8 cellular contexts compared by ENCODE assay signal in the genomic region with DNA sequence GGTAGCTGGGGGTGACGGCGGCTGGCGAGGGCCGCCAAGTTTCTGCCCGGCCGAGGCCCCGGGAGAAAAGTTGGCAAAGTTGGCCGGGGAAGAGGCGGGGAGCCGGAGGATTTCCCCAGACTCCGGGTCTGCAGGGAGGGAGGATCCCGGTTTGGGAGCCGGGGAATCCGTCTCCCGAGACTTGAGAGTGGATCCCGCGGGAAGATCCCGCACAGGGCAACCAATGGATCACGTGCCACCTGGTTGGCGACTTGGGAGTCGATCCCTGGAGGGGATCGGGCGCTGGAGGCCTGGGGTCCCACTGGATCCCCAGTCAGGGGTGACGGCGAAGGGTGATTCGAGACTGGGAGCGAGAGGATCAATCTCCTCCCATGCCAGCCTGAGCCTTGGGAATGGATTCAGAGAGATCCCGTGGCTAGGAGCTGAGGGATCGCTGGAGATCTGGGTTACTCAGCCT. TPM values are rescaled to one million over a fixed set of nuclear protein-coding genes. Genes with fewer than 3 reads are reported as not detected.
DNase-seq lines count a peak whose midpoint lies in the region; ATAC-seq and TF ChIP-seq lines count a peak whose summit lies in the region.

No MANE protein-coding gene starts in this region.

- peak overlapping the region; percentile 69 for H3K4me2 ChIP-seq in KMS-11

- peak overlapping the region; percentile 99 for H3K27ac Mint-ChIP-seq in progenitor cell of endocrine pancreas

- peaks cover 2% of the 10 kb centered on the region for H3K36me3 Mint-ChIP-seq in progenitor cell of endocrine pancreas (ENCODE audit: insufficient read depth)

- no peaks in the 10 kb centered on the region for H3K9me3 Mint-ChIP-seq in progenitor cell of endocrine pancreas (ENCODE audit: low read depth)

- WGBS in adrenal gland, 4 donors: 0 to 1% (median 1%) methylated on average over 10 to 29 of the region's 29 CpGs

- H3K27ac ChIP-seq in KMS-11: no peak overlapping the region
- H3K27ac ChIP-seq in adrenal gland: peak overlapping the region; percentile 85 to 96 (median 87)

- peak overlapping the region; percentile 93 for H2AFZ ChIP-seq in KMS-11 (ENCODE audit: low read depth)

- H3K9ac ChIP-seq in KMS-11: peak overlapping the region; percentile 55

- peak overlapping the region; percentile 94 for H3K4me3 Mint-ChIP-seq in progenitor cell of endocrine pancreas (ENCODE audit: low read depth)

- ATAC-seq in left ventricle myocardium superior (peak; percentile 32), HG03095 (IDR thresholded peaks at IDR 0.05; ENCODE audit: unreplicated experiment) (no peak), HG02981 (IDR thresholded peaks at IDR 0.05; ENCODE audit: unreplicated experiment) (no peak)

- no peaks in the 10 kb centered on the region for H3K9me3 ChIP-seq in adrenal gland (replicated peaks in 1 of 3)

- no peaks in the 10 kb centered on the region for H3K79me2 ChIP-seq in KMS-11 (ENCODE audit: insufficient read depth, low read depth)

- H3K4me1 ChIP-seq in KMS-11 (ENCODE audit: low read depth, poor library complexity, severe bottlenecking): peaks cover 4% of the 10 kb centered on the region
- peaks cover 23 to 24% of the 10 kb centered on the region in 2 donors for H3K4me1 ChIP-seq in adrenal gland (replicated peaks in 1 of 2)

- intact Hi-C loops in adrenal gland (cut with DNase I): loop anchor here (2.0 to 5.0 kb wide), 3 partner anchors 74 to 96 kb away; no protein-coding TSS in a partner anchor
- intact Hi-C loops in left ventricle myocardium superior (cut with micrococcal nuclease): no loop called here

- H3K36me3 ChIP-seq in KMS-11 (ENCODE audit: insufficient read depth) (no peaks in the 10 kb centered on the region), adrenal gland (replicated peaks in 1 of 2) (no peaks in the 10 kb centered on the region)

- no peaks in the 10 kb centered on the region for H4K20me1 ChIP-seq in KMS-11 (ENCODE audit: insufficient read depth)

- TF ChIP-seq CTCF in KMS-11 (conservative IDR thresholded peaks at IDR 0.05; ENCODE audit: low read depth, low read length) (no peak), adrenal gland (IDR thresholded peaks at IDR 0.05) (no peak), progenitor cell of endocrine pancreas (IDR thresholded peaks at IDR 0.05; ENCODE audit: unreplicated experiment) (no peak)

- no peaks in the 10 kb centered on the region for H3K27me3 Mint-ChIP-seq in progenitor cell of endocrine pancreas

- DNase-seq in ELR (ENCODE audit: low read depth) (peak; percentile 36), adrenal gland (peak; percentile 62 to 88 (median 84)), left ventricle myocardium superior (no peak), progenitor cell of endocrine pancreas (ENCODE audit: low spot score, unreplicated experiment) (peak; percentile 36), OCI-M2 (lab: John Stamatoyannopoulos, UW; ENCODE audit: unreplicated experiment) (no peak)

- TF ChIP-seq POLR2A in adrenal gland (IDR thresholded peaks at IDR 0.05): peak in 1 of 2 donors; percentile 65

- H3K4me3 ChIP-seq in KMS-11 (IDR thresholded peaks at IDR 0.05; ENCODE audit: insufficient read depth, low read depth, low read length) (no peak overlapping the region), adrenal gland (peak overlapping the region; percentile 47 to 92 (median 68))

- H3K27me3 ChIP-seq in KMS-11 (ENCODE audit: insufficient read depth, low read depth): no peaks in the 10 kb centered on the region
- H3K27me3 ChIP-seq in adrenal gland: no peaks in the 10 kb centered on the region

- H3K4me1 Mint-ChIP-seq in progenitor cell of endocrine pancreas (ENCODE audit: low read depth): peaks cover 31% of the 10 kb centered on the region

RNA-seq across cellular contexts. Expression of a gene that starts 0.3 kb away (rescaled TPM):
- total RNA-seq in adrenal gland: 10 to 100 TPM; 33.9 to 71.0 (median 52.6) TPM
- 10 to 100 TPM in 2 of 3 donors, 1 to 10 TPM in 1; 5.3 to 40.5 (median 17.5) TPM for polyA plus RNA-seq in adrenal gland
- total RNA-seq in left ventricle myocardium superior: 11.6 TPM
- total RNA-seq in progenitor cell of endocrine pancreas: 57.1 and 62.1 TPM in 2 replicates

RNA-seq across cellular contexts. Expression of a gene that starts 6.4 kb away (rescaled TPM):
- not detected for total RNA-seq in adrenal gland
- polyA plus RNA-seq in adrenal gland: not detected
- total RNA-seq in left ventricle myocardium superior: not detected
- not detected in 2 replicates for total RNA-seq in progenitor cell of endocrine pancreas

Comparison
In these comparisons a context has a peak if more than half of its experiments do, and no peak if none do; other contexts are left out.
1. DNase-seq: peak in ELR (single experiment), adrenal gland (7 of 7) and progenitor cell of endocrine pancreas (single experiment); none in left ventricle myocardium superior (single experiment) and OCI-M2 (single experiment).